ENCODE assay signal across 12 cellular contexts in genomic region chr15:24856397-24857093, GRCh38.
DNase-seq lines count a peak whose midpoint lies in the region; ATAC-seq and TF ChIP-seq lines count a peak whose summit lies in the region.
"Had no signal": no experiment of that assay in that cellular context is flagged by ENCODE, and none has a peak within 500 bp of the region (broad histone marks: within the 10 kb centered on the region; RNA-seq: fewer than 3 reads in every experiment).

No MANE protein-coding gene starts in this region.

- ATAC-seq in HG03108 (IDR thresholded peaks at IDR 0.05; ENCODE audit: unreplicated experiment), result no peak
- no peak for ATAC-seq in activated CD8-positive, alpha-beta memory T cell treated with anti-CD3 and anti-CD28 coated beads, Interleukin-2, amount 10 ng/mL, durations not matched to agents 7 days and 5 days

- WGBS in mesodermal cell (ENCODE audit: insufficient coverage in 2 of 2), 2 experiments, result 37% methylated on average over 10 to 12 of the region's 14 CpGs
- WGBS in transverse colon (ENCODE audit: low coverage in 1 of 2), 2 donors, result 48 to 53% methylated on average over 7 to 14 of the region's 14 CpGs

- H3K27me3 Mint-ChIP-seq in glutamatergic neuron (ENCODE audit: unreplicated experiment), result peaks cover 16% of the 10 kb centered on the region
- H3K27me3 Mint-ChIP-seq in activated CD8-positive, alpha-beta memory T cell treated with anti-CD3 and anti-CD28 coated beads, Interleukin-2, amount 10 ng/mL, durations not matched to agents 7 days and 5 days, result no peaks in the 10 kb centered on the region

- H3K27me3 ChIP-seq in transverse colon, result no peaks in the 10 kb centered on the region

- TF ChIP-seq EP300 in transverse colon (IDR thresholded peaks at IDR 0.05; ENCODE audit: low read depth), result no peak

- in situ Hi-C loops in transverse colon (cut with MboI; ENCODE audit: low pct_ligation_motif_present in 1 of 4, low pct_unique_long_range_greater_than_20kb in 1 of 4, low sequenced_read_pairs in 3 of 4), result no loop called here

- peaks cover 8% of the 10 kb centered on the region for H3K9me3 ChIP-seq in mesodermal cell (ENCODE audit: control insufficient read depth, low read length)
- no peaks in the 10 kb centered on the region for H3K9me3 ChIP-seq in transverse colon

- peak overlapping the region; percentile 88 for H3K4me3 Mint-ChIP-seq in glutamatergic neuron (ENCODE audit: unreplicated experiment)
- no peak overlapping the region for H3K4me3 Mint-ChIP-seq in activated CD8-positive, alpha-beta memory T cell treated with anti-CD3 and anti-CD28 coated beads, Interleukin-2, amount 10 ng/mL, durations not matched to agents 7 days and 5 days

- peak overlapping the region; percentile 86 for H3K27ac ChIP-seq in mesodermal cell (ENCODE audit: low read depth, low read length, severe bottlenecking)
- no peak overlapping the region for H3K27ac ChIP-seq in transverse colon

- TF ChIP-seq CTCF in glutamatergic neuron (IDR thresholded peaks at IDR 0.05; ENCODE audit: partially characterized antibody, unreplicated experiment) (no peak), transverse colon (IDR thresholded peaks at IDR 0.05) (no peak)

- H3K4me1 Mint-ChIP-seq in glutamatergic neuron (ENCODE audit: low read depth, unreplicated experiment), result peaks cover 23% of the 10 kb centered on the region
- H3K4me1 Mint-ChIP-seq in activated CD8-positive, alpha-beta memory T cell treated with anti-CD3 and anti-CD28 coated beads, Interleukin-2, amount 10 ng/mL, durations not matched to agents 7 days and 5 days, result no peaks in the 10 kb centered on the region

- peaks cover 2% of the 10 kb centered on the region for H3K4me1 ChIP-seq in mesodermal cell (ENCODE audit: control insufficient read depth, insufficient read depth, low read length, poor library complexity, severe bottlenecking)
- H3K4me1 ChIP-seq in transverse colon, result no peaks in the 10 kb centered on the region

- H3K9me3 Mint-ChIP-seq in glutamatergic neuron (ENCODE audit: unreplicated experiment), result peaks cover 5% of the 10 kb centered on the region
- peaks cover 10% of the 10 kb centered on the region for H3K9me3 Mint-ChIP-seq in activated CD8-positive, alpha-beta memory T cell treated with anti-CD3 and anti-CD28 coated beads, Interleukin-2, amount 10 ng/mL, durations not matched to agents 7 days and 5 days (ENCODE audit: low read depth)

- intact Hi-C loops in transverse colon (cut with DNase I; ENCODE audit: low total_unique reads), result no loop called here

- no peaks in the 10 kb centered on the region for H3K36me3 Mint-ChIP-seq in glutamatergic neuron (ENCODE audit: unreplicated experiment)
- no peaks in the 10 kb centered on the region for H3K36me3 Mint-ChIP-seq in activated CD8-positive, alpha-beta memory T cell treated with anti-CD3 and anti-CD28 coated beads, Interleukin-2, amount 10 ng/mL, durations not matched to agents 7 days and 5 days

- no peaks in the 10 kb centered on the region for H3K36me3 ChIP-seq in mesodermal cell (ENCODE audit: control insufficient read depth, insufficient read depth, low read length)
- no peaks in the 10 kb centered on the region for H3K36me3 ChIP-seq in transverse colon

- TF ChIP-seq POLR2A in transverse colon (IDR thresholded peaks at IDR 0.05), result no peak

- H3K4me3 ChIP-seq in mesodermal cell (ENCODE audit: extremely low read depth, insufficient read depth, low read length, poor library complexity, severe bottlenecking) (peak overlapping the region; percentile 45), transverse colon (no peak overlapping the region)

- peak overlapping the region; percentile 98 for H3K27ac Mint-ChIP-seq in glutamatergic neuron (ENCODE audit: unreplicated experiment)
- H3K27ac Mint-ChIP-seq in activated CD8-positive, alpha-beta memory T cell treated with anti-CD3 and anti-CD28 coated beads, Interleukin-2, amount 10 ng/mL, durations not matched to agents 7 days and 5 days, result no peak overlapping the region

- DNase-seq in NCI-H82 (lab: John Stamatoyannopoulos, UW) (peak; percentile 61), NCI-H82 treated with DMSO at 0.1 percent for 48 hours (lab: John Stamatoyannopoulos, UW; ENCODE audit: unreplicated experiment) (no peak), glutamatergic neuron (peak; percentile 95), transverse colon (peak; percentile 8), NAMALWA (ENCODE audit: low spot score) (no peak)
- no peak for DNase-seq in activated CD8-positive, alpha-beta memory T cell treated with anti-CD3 and anti-CD28 coated beads, Interleukin-2, amount 10 ng/mL, durations not matched to agents 7 days and 5 days
- DNase-seq: 8988T; activated CD8-positive, alpha-beta memory T cell treated with anti-CD3 and anti-CD28 coated beads, Interleukin-2, amount 50 U/mL, for 48 hours; erythroblast; NCI-H345 had no signal

- CTCF ChIA-PET in activated CD8-positive, alpha-beta memory T cell treated with anti-CD3 and anti-CD28 coated beads, Interleukin-2, amount 10 ng/mL, durations not matched to agents 7 days and 5 days (lab: Charles Lee), result no interaction called here

Comparison
In these comparisons a context has a peak if more than half of its experiments do, and no peak if none do; other contexts are left out.
1. DNase-seq: peak in NCI-H82 (single experiment), glutamatergic neuron (single experiment) and transverse colon (single experiment); none in NCI-H82 treated with DMSO at 0.1 percent for 48 hours (single experiment), NAMALWA (single experiment) and activated CD8-positive, alpha-beta memory T cell treated with anti-CD3 and anti-CD28 coated beads, Interleukin-2, amount 10 ng/mL, durations not matched to agents 7 days and 5 days (single experiment).